In the genomic region with DNA sequence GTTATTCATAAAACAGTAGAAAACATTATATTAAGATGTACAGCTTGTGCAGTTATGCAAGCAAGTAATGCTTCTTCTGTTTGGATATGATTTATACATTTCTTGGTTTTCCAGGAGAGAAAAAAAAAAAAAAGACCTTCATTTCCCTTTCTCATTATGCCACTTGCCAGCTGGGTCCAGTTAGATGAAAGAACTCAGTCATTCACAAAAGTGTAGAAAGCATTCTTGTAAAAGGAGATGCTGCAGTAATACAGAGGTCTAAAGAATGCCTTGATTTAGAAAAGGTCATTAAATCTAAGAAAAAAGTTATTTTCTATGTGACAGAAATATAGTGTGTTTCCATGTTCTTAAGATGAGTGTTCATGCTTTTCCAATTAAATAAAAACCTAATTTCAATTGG, we compare ENCODE assay signal across 32 cellular contexts.
"Had no signal": no experiment of that assay in that cellular context is flagged by ENCODE, and none has a peak within 500 bp of the region (broad histone marks: within the 10 kb centered on the region; RNA-seq: fewer than 3 reads in every experiment).

No MANE protein-coding gene starts in this region.

- H3K27ac ChIP-seq: adrenal gland, body of pancreas, colonic mucosa, epithelial cell of prostate, esophagus squamous epithelium, heart left ventricle, WERI-Rb-1 had no signal

- H3K4me1 ChIP-seq: adrenal gland, body of pancreas, colonic mucosa, esophagus squamous epithelium had no signal

- DNase-seq: activated B cell treated with CpG ODN at 0.5 μM for 24 hours; activated CD4-positive, alpha-beta T cell treated with anti-CD3 and anti-CD28 coated beads for 48 hours; activated CD4-positive, alpha-beta T cell treated with anti-CD3 and anti-CD28 coated beads, Interleukin-2, amount 50 U/mL, for 1 hour; activated CD4-positive, alpha-beta T cell treated with anti-CD3 and anti-CD28 coated beads, Interleukin-2, amount 50 U/mL, for 48 hours; activated CD8-positive, alpha-beta memory T cell treated with anti-CD3 and anti-CD28 coated beads for 24 hours; activated CD8-positive, alpha-beta T cell treated with anti-CD3 and anti-CD28 coated beads for 36 hours; activated effector memory CD4-positive, alpha-beta T cell treated with Interleukin-2 at 50 U/mL for 16 hours; activated gamma-delta T cell treated with Interleukin-2 at 50 U/mL for 16 hours; activated naive CD4-positive, alpha-beta T cell treated with anti-CD3 and anti-CD28 coated beads, Interleukin-2, amount 50 U/mL, for 16 hours; activated naive CD4-positive, alpha-beta T cell treated with Interleukin-2 at 50 U/mL for 16 hours; activated naive CD8-positive, alpha-beta T cell treated with anti-CD3 and anti-CD28 coated beads for 36 hours; activated naive CD8-positive, alpha-beta T cell treated with anti-CD3 and anti-CD28 coated beads, Interleukin-2, amount 50 U/mL, for 24 hours; activated T-cell treated with anti-CD3 and anti-CD28 coated beads, Interleukin-2, amount 50 U/mL, for 4 hours; adrenal gland; amygdala; aorta; body of pancreas; caudate nucleus; colonic mucosa; effector CD8-positive, alpha-beta T cell; esophagus squamous epithelium; glutamatergic neuron; heart left ventricle; T-helper 1 cell; T-helper 17 cell; T1000; WERI-Rb-1 had no signal

- H3K27me3 Mint-ChIP-seq: activated B cell treated with CpG ODN at 0.5 μM for 24 hours; activated CD8-positive, alpha-beta T cell treated with anti-CD3 and anti-CD28 coated beads for 36 hours; activated naive CD8-positive, alpha-beta T cell treated with anti-CD3 and anti-CD28 coated beads for 36 hours; activated naive CD8-positive, alpha-beta T cell treated with anti-CD3 and anti-CD28 coated beads, Interleukin-2, amount 50 U/mL, for 24 hours; activated T-helper 17 cell treated with anti-CD3 and anti-CD28 coated beads, Interleukin-2, amount 50 U/mL, for 72 hours; T-helper 17 cell had no signal

- FAIRE-seq: endothelial cell of umbilical vein had no signal

- H3K36me3 Mint-ChIP-seq: activated naive CD8-positive, alpha-beta T cell treated with anti-CD3 and anti-CD28 coated beads for 36 hours had no signal

- H3K9me3 Mint-ChIP-seq: activated B cell treated with CpG ODN at 0.5 μM for 24 hours; activated CD8-positive, alpha-beta T cell treated with anti-CD3 and anti-CD28 coated beads for 36 hours; activated naive CD8-positive, alpha-beta T cell treated with anti-CD3 and anti-CD28 coated beads for 36 hours; activated naive CD8-positive, alpha-beta T cell treated with anti-CD3 and anti-CD28 coated beads, Interleukin-2, amount 50 U/mL, for 24 hours; activated T-cell treated with anti-CD3 and anti-CD28 coated beads, Interleukin-2, amount 50 U/mL, for 4 hours; activated T-helper 17 cell treated with anti-CD3 and anti-CD28 coated beads, Interleukin-2, amount 50 U/mL, for 72 hours; T-helper 2 cell treated with Interferon-gamma antibody and Interleukin-4, amounts not matched to agents 5 μg/mL and 100 μg/mL, for 36 hours had no signal

- H3K9me3 ChIP-seq: body of pancreas, colonic mucosa, esophagus squamous epithelium, heart left ventricle had no signal

- ATAC-seq: activated CD4-positive, CD25-positive, alpha-beta regulatory T cell treated with anti-CD3 and anti-CD28 coated beads, Interleukin-2, amount 50 U/mL, for 24 hours; activated CD8-positive, alpha-beta T cell treated with anti-CD3 and anti-CD28 coated beads for 36 hours; activated naive CD8-positive, alpha-beta T cell treated with anti-CD3 and anti-CD28 coated beads, Interleukin-2, amount 50 U/mL, for 24 hours; activated T-cell treated with anti-CD3 and anti-CD28 coated beads, Interleukin-2, amount 50 U/mL, for 4 hours; activated T-helper 17 cell treated with anti-CD3 and anti-CD28 coated beads, Interleukin-2, amount 50 U/mL, for 72 hours; body of pancreas; heart left ventricle; T-helper 17 cell had no signal

- H3K27ac Mint-ChIP-seq: activated B cell treated with CpG ODN at 0.5 μM for 24 hours; activated CD8-positive, alpha-beta T cell treated with anti-CD3 and anti-CD28 coated beads for 36 hours; activated naive CD8-positive, alpha-beta T cell treated with anti-CD3 and anti-CD28 coated beads for 36 hours; activated naive CD8-positive, alpha-beta T cell treated with anti-CD3 and anti-CD28 coated beads, Interleukin-2, amount 50 U/mL, for 24 hours; activated T-helper 17 cell treated with anti-CD3 and anti-CD28 coated beads, Interleukin-2, amount 50 U/mL, for 72 hours; T-helper 17 cell; T-helper 2 cell treated with Interferon-gamma antibody and Interleukin-4, amounts not matched to agents 5 μg/mL and 100 μg/mL, for 36 hours had no signal

- H3K4me3 ChIP-seq: adrenal gland, body of pancreas, colonic mucosa, esophagus squamous epithelium, heart left ventricle had no signal

- H3K27me3 ChIP-seq: adrenal gland, body of pancreas, colonic mucosa, esophagus squamous epithelium, heart left ventricle had no signal

- H3K4me3 Mint-ChIP-seq: activated B cell treated with CpG ODN at 0.5 μM for 24 hours; activated CD8-positive, alpha-beta T cell treated with anti-CD3 and anti-CD28 coated beads for 36 hours; activated naive CD8-positive, alpha-beta T cell treated with anti-CD3 and anti-CD28 coated beads for 36 hours; activated naive CD8-positive, alpha-beta T cell treated with anti-CD3 and anti-CD28 coated beads, Interleukin-2, amount 50 U/mL, for 24 hours; activated T-cell treated with anti-CD3 and anti-CD28 coated beads, Interleukin-2, amount 50 U/mL, for 4 hours; activated T-helper 17 cell treated with anti-CD3 and anti-CD28 coated beads, Interleukin-2, amount 50 U/mL, for 72 hours; T-helper 17 cell; T-helper 2 cell treated with Interferon-gamma antibody and Interleukin-4, amounts not matched to agents 5 μg/mL and 100 μg/mL, for 36 hours had no signal

- H3K4me1 Mint-ChIP-seq: activated T-helper 17 cell treated with anti-CD3 and anti-CD28 coated beads, Interleukin-2, amount 50 U/mL, for 72 hours; T-helper 17 cell had no signal

- H3K36me3 ChIP-seq: adrenal gland, colonic mucosa, esophagus squamous epithelium, heart left ventricle, WERI-Rb-1 had no signal
